21 cellular contexts compared by ENCODE assay signal in genomic region chr1:1550087-1550486, GRCh38. TPM values are rescaled to one million over a fixed set of nuclear protein-coding genes. Genes with fewer than 3 reads are reported as not detected.
"Had no signal": no experiment of that assay in that cellular context is flagged by ENCODE, and none has a peak within 500 bp of the region (broad histone marks: within the 10 kb centered on the region; RNA-seq: fewer than 3 reads in every experiment).

No MANE protein-coding gene starts in this region.

- H3K4me1 ChIP-seq: ascending aorta, foreskin keratinocyte, prostate gland, uterus had no signal

- H3K9me3 ChIP-seq: ascending aorta, prostate gland, thyroid gland, uterus had no signal

- H3K27me3 ChIP-seq: ascending aorta, foreskin keratinocyte, thyroid gland, uterus had no signal

- DNase-seq: activated CD4-positive, alpha-beta T cell treated with anti-CD3 and anti-CD28 coated beads, Interleukin-2, amount 50 U/mL, for 1 hour; activated CD4-positive, CD25-positive, alpha-beta regulatory T cell treated with anti-CD3 and anti-CD28 coated beads, Interleukin-2, amount 50 U/mL, for 72 hours; activated CD8-positive, alpha-beta memory T cell treated with anti-CD3 and anti-CD28 coated beads, Interleukin-2, amount 50 U/mL, for 4 hours; activated effector memory CD4-positive, alpha-beta T cell treated with Interleukin-2 at 50 U/mL for 16 hours; activated naive CD4-positive, alpha-beta T cell treated with anti-CD3 and anti-CD28 coated beads, Interleukin-2, amount 10 ng/mL, durations not matched to agents 7 days and 5 days; activated naive CD8-positive, alpha-beta T cell treated with anti-CD3 and anti-CD28 coated beads, Interleukin-2, amount 50 U/mL, for 24 hours; activated T-cell treated with anti-CD3 and anti-CD28 coated beads, Interleukin-2, amount 50 U/mL, for 48 hours; cerebellar nuclear complex; effector memory CD4-positive, alpha-beta T cell; foreskin keratinocyte; head of caudate nucleus; kidney; small intestine; stimulated activated CD4-positive, alpha-beta T cell treated with anti-CD3 and anti-CD28 coated beads, Interleukin-15, amount 100 ng/mL, for 24 hours; stimulated activated CD4-positive, alpha-beta T cell treated with anti-CD3 and anti-CD28 coated beads, Interleukin-4, amount 100 ng/mL, for 1 hour; stimulated activated naive CD8-positive, alpha-beta T cell treated with anti-CD3 and anti-CD28 coated beads, Interleukin-15, amount 100 ng/mL, for 72 hours; thyroid gland; uterus had no signal

- ATAC-seq: activated naive CD8-positive, alpha-beta T cell treated with anti-CD3 and anti-CD28 coated beads, Interleukin-2, amount 50 U/mL, for 24 hours; foreskin keratinocyte had no signal

- H3K4me3 ChIP-seq: ascending aorta, prostate gland, thyroid gland, uterus had no signal

- H3K27ac ChIP-seq: foreskin keratinocyte, prostate gland, thyroid gland, uterus had no signal

- H3K36me3 ChIP-seq: thyroid gland, uterus had no signal

RNA-seq across cellular contexts. Expression of gene TMEM240, which starts 9.7 kb away (rescaled TPM):
- total RNA-seq: ascending aorta, mononuclear cell had no signal
